Comparison of ENCODE assay signal across 23 cellular contexts in genomic region chr1:212745303-212745702, GRCh38.
"Had no signal": no experiment of that assay in that cellular context is flagged by ENCODE, and none has a peak within 500 bp of the region (broad histone marks: within the 10 kb centered on the region; RNA-seq: fewer than 3 reads in every experiment).

No MANE protein-coding gene starts in this region.

- H3K9me3 Mint-ChIP-seq: IgD-negative memory B cell had no signal

- H3K4me3 Mint-ChIP-seq: IgD-negative memory B cell had no signal

- H3K27me3 Mint-ChIP-seq: IgD-negative memory B cell had no signal

- H3K4me3 ChIP-seq: K562, SJSA1, SK-N-MC had no signal

- ATAC-seq: K562 had no signal

- H3K27ac Mint-ChIP-seq: IgD-negative memory B cell had no signal

- DNase-seq: Kasumi-1, MM.1S, NCI-H1092 treated with DMSO at 0.1 percent for 48 hours, NCI-H1436, NCI-H187, NCI-H2029, NCI-H2081 treated with DMSO at 0.1 percent for 48 hours, NCI-H2171, NCI-H226, NCI-H446, NCI-H510A, NCI-H524 treated with DMSO at 0.1 percent for 48 hours, NCI-H69, NCI-H774, Right ventricle myocardium superior, RPMI8226, SIG-M5 had no signal

- H3K27me3 ChIP-seq: SJSA1 had no signal

- H3K9me3 ChIP-seq: SJSA1 had no signal

- H3K27ac ChIP-seq: HL-60, KMS-11, SJSA1, SK-N-MC had no signal
